In genomic region chr14:51269634-51270033, GRCh38 we compare ENCODE assay signal across 14 cellular contexts. TPM values are rescaled to one million over a fixed set of nuclear protein-coding genes. Genes with fewer than 3 reads are reported as not detected.
DNase-seq lines count a peak whose midpoint lies in the region; ATAC-seq, FAIRE-seq and TF ChIP-seq lines count a peak whose summit lies in the region.
"Had no signal": no experiment of that assay in that cellular context is flagged by ENCODE, and none has a peak within 500 bp of the region (broad histone marks: within the 10 kb centered on the region; RNA-seq: fewer than 3 reads in every experiment).

No MANE protein-coding gene starts in this region.

- no peak for TF ChIP-seq CTCF in AG10803 (conservative IDR thresholded peaks at IDR 0.05; ENCODE audit: low read length)
- TF ChIP-seq CTCF in fibroblast of mammary gland (conservative IDR thresholded peaks at IDR 0.05; ENCODE audit: control insufficient read depth, insufficient read depth, low read depth, low read length) = no peak

- ATAC-seq in HG03108 (IDR thresholded peaks at IDR 0.05; ENCODE audit: unreplicated experiment) = no peak
- ATAC-seq: CD8-positive, alpha-beta T cell had no signal

- H3K4me3 ChIP-seq in AG10803 (ENCODE audit: low read length) (no peak overlapping the region), fibroblast of mammary gland (ENCODE audit: control insufficient read depth, low read depth, low read length) (no peak overlapping the region)
- H3K4me3 ChIP-seq: BLaER1 treated with 17β-estradiol and CSF1 and Interleukin-3, amounts not matched to agents 10 nM and 100 nM had no signal

- DNase-seq in AG10803 (ENCODE audit: low read depth) = peak; percentile 14
- DNase-seq in LHCN-M2 (ENCODE audit: low read depth) = peak; percentile 5
- DNase-seq in fibroblast of mammary gland (ENCODE audit: low read depth) = peak; percentile 55
- no peak for DNase-seq in urothelium cell line (ENCODE audit: low spot score)
- no peak for DNase-seq in NCI-H2196 (lab: John Stamatoyannopoulos, UW; ENCODE audit: unreplicated experiment)
- no peak for DNase-seq in activated naive CD4-positive, alpha-beta T cell treated with anti-CD3 and anti-CD28 coated beads, Interleukin-2, amount 50 U/mL, for 16 hours
- DNase-seq: 8988T; Calu3; CD8-positive, alpha-beta T cell; GF-D8; GOT3; H7 had no signal

- FAIRE-seq in urothelium cell line (lab: Jason Lieb, UNC) = peak; percentile 52

RNA-seq across cellular contexts. Expression of gene TMX1, which starts 29.6 kb away (rescaled TPM):
- 85.6 and 93.9 TPM in 2 replicates for total RNA-seq in LHCN-M2 (2014; rRNA removed)
- polyA plus RNA-seq in LHCN-M2 (2012) = 17.4 TPM

Comparison
In these comparisons a context has a peak if more than half of its experiments do, and no peak if none do; other contexts are left out.
1. DNase-seq: peak in AG10803 (single experiment), LHCN-M2 (single experiment) and fibroblast of mammary gland (single experiment); none in urothelium cell line (single experiment), NCI-H2196 (single experiment) and activated naive CD4-positive, alpha-beta T cell treated with anti-CD3 and anti-CD28 coated beads, Interleukin-2, amount 50 U/mL, for 16 hours (single experiment).